ENCODE assay signal across 1 cellular context in genomic region chr14:96461950-96462798, GRCh38.
A peak's percentile ranks its signal among the peaks of the same experiment; 100 is the strongest.
TF ChIP-seq lines count a peak whose summit lies in the region.

No MANE protein-coding gene starts in this region.

TF ChIP-seq in liver, 16 proteins besides CTCF, POLR2A, EP300 and RAD21 (continued from another document):
- peak; percentile 69 for TF ChIP-seq ZBTB33 (IDR thresholded peaks at IDR 0.05)
- peak; percentile 82 for TF ChIP-seq NR2F2 (IDR thresholded peaks at IDR 0.05)
- TF ChIP-seq FOXA1 (IDR thresholded peaks at IDR 0.05): peak; percentile 89
- peak; percentile 83 for TF ChIP-seq YY1 (IDR thresholded peaks at IDR 0.05)
- peak; percentile 21 to 58 for TF ChIP-seq EGR1 (IDR thresholded peaks at IDR 0.05; ENCODE audit: low read depth in 2 of 2)
- peak; percentile 93 to 94 for TF ChIP-seq JUND (IDR thresholded peaks at IDR 0.05)
